22 cellular contexts compared by ENCODE assay signal in genomic region chr14:75689012-75689411, GRCh38. TPM values are rescaled to one million over a fixed set of nuclear protein-coding genes. Genes with fewer than 3 reads are reported as not detected.
A peak's percentile ranks its signal among the peaks of the same experiment; 100 is the strongest.
DNase-seq lines count a peak whose midpoint lies in the region; ATAC-seq, FAIRE-seq and TF ChIP-seq lines count a peak whose summit lies in the region.
"Had no signal": no experiment of that assay in that cellular context is flagged by ENCODE, and none has a peak within 500 bp of the region (broad histone marks: within the 10 kb centered on the region; RNA-seq: fewer than 3 reads in every experiment).

No MANE protein-coding gene starts in this region.

- 63% methylated on average over 2 of the region's 2 CpGs for WGBS in right cardiac atrium

- DNase-seq in AG08396 (ENCODE audit: low spot score) (peak; percentile 28), HFFc6 (peak; percentile 8), endothelial cell of umbilical vein (ENCODE audit: low read depth, low spot score) (no peak), right cardiac atrium (peak in 2 of 3 donors; percentile 51 to 64), mucosa of descending colon (no peak), SW 1271 (lab: John Stamatoyannopoulos, UW) (no peak), COR-L47 (lab: John Stamatoyannopoulos, UW) (no peak)
- DNase-seq: activated CD4-positive, alpha-beta memory T cell treated with anti-CD3 and anti-CD28 coated beads, Interleukin-2, amount 10 ng/mL, durations not matched to agents 7 days and 5 days; activated naive CD4-positive, alpha-beta T cell treated with anti-CD3 and anti-CD28 coated beads, Interleukin-2, amount 50 U/mL, for 16 hours; activated T-cell treated with anti-CD3 and anti-CD28 coated beads, Interleukin-2, amount 50 U/mL, for 24 hours; CD4-positive, alpha-beta memory T cell; dorsolateral prefrontal cortex; NCI-H226; occipital lobe; T-helper 1 cell; WERI-Rb-1 had no signal

- H3K4me2 ChIP-seq in endothelial cell of umbilical vein (ENCODE audit: insufficient read depth, low read length) = no peak overlapping the region
- H3K4me2 ChIP-seq: A549, GM23338 had no signal

- H3K36me3 ChIP-seq in endothelial cell of umbilical vein (ENCODE audit: control insufficient read depth in 2 of 2, extremely low read depth in 1 of 2, insufficient read depth in 2 of 2, low read length in 2 of 2) = peaks cover 6 to 16% of the 10 kb centered on the region in 2 experiments
- H3K36me3 ChIP-seq in mucosa of descending colon (ENCODE audit: low read depth) = no peaks in the 10 kb centered on the region
- H3K36me3 ChIP-seq: breast epithelium had no signal

- no peaks in the 10 kb centered on the region for H3K9me3 ChIP-seq in endothelial cell of umbilical vein (replicated peaks; ENCODE audit: control insufficient read depth, insufficient read depth, low read length)
- no peaks in the 10 kb centered on the region for H3K9me3 ChIP-seq in right cardiac atrium (ENCODE audit: control insufficient read depth, low read length)
- H3K9me3 ChIP-seq in mucosa of descending colon = no peaks in the 10 kb centered on the region
- H3K9me3 ChIP-seq: A549, breast epithelium had no signal

- H3K79me2 ChIP-seq in endothelial cell of umbilical vein (ENCODE audit: control insufficient read depth, insufficient read depth, low read length) = peaks cover 2% of the 10 kb centered on the region

- H3K27ac Mint-ChIP-seq in HFFc6 = 0 out of 2 replicates have a peak overlapping the region, but pooled peaks have one; percentile 5
- H3K27ac Mint-ChIP-seq: activated CD4-positive, alpha-beta memory T cell treated with anti-CD3 and anti-CD28 coated beads, Interleukin-2, amount 10 ng/mL, durations not matched to agents 7 days and 5 days; activated T-cell treated with anti-CD3 and anti-CD28 coated beads, Interleukin-2, amount 50 U/mL, for 24 hours; GM23338 had no signal

- ATAC-seq in right cardiac atrium (peak in 1 of 2 donors; percentile 55), mucosa of descending colon (no peak), HG03457 (IDR thresholded peaks at IDR 0.05; ENCODE audit: unreplicated experiment) (no peak)
- ATAC-seq: A549, esophagus mucosa, GM23338 had no signal

- no TSS peak for BruUV-seq in endothelial cell of umbilical vein (replicated peaks; lab: Mats Ljungman, UMichigan)

- POLR2A ChIA-PET in endothelial cell of umbilical vein (lab: Charles Lee) = no interaction called here

- TF ChIP-seq CTCF in HFFc6 (IDR thresholded peaks at IDR 0.05) = no peak
- no peak for TF ChIP-seq CTCF in endothelial cell of umbilical vein (IDR thresholded peaks at IDR 0.05; ENCODE audit: extremely low read depth in 1 of 2, insufficient read depth in 1 of 2, low read depth in 1 of 2, low read length in 2 of 2)
- no peak for TF ChIP-seq CTCF in mucosa of descending colon (IDR thresholded peaks at IDR 0.05)

- H2AFZ ChIP-seq in endothelial cell of umbilical vein (ENCODE audit: low read depth, low read length) = no peak overlapping the region
- H2AFZ ChIP-seq: GM23338 had no signal

- H3K9ac ChIP-seq in endothelial cell of umbilical vein (replicated peaks; ENCODE audit: extremely low read depth, insufficient read depth, low read length) = no peak overlapping the region

- H3K27ac ChIP-seq in endothelial cell of umbilical vein (ENCODE audit: insufficient read depth, low read depth, low read length) (no peak overlapping the region), right cardiac atrium (ENCODE audit: low read length) (no peak overlapping the region)
- H3K27ac ChIP-seq: A549, breast epithelium, dorsolateral prefrontal cortex, WERI-Rb-1 had no signal

- H3K4me1 Mint-ChIP-seq in HFFc6 (ENCODE audit: low read depth) = peaks cover 10% of the 10 kb centered on the region; the same call in 1 of the 2 replicates
- H3K4me1 Mint-ChIP-seq: activated CD4-positive, alpha-beta memory T cell treated with anti-CD3 and anti-CD28 coated beads, Interleukin-2, amount 10 ng/mL, durations not matched to agents 7 days and 5 days; CD4-positive, alpha-beta memory T cell; GM23338 had no signal

- H3K9me1 ChIP-seq in endothelial cell of umbilical vein (replicated peaks; ENCODE audit: control insufficient read depth, extremely low read depth, insufficient read depth, low read length) = no peaks in the 10 kb centered on the region

- peaks cover 15% of the 10 kb centered on the region; the same call in 1 of the 2 replicates for H3K36me3 Mint-ChIP-seq in HFFc6 (ENCODE audit: low read depth)

- no peak overlapping the region for H3K4me3 Mint-ChIP-seq in HFFc6
- H3K4me3 Mint-ChIP-seq: activated CD4-positive, alpha-beta memory T cell treated with anti-CD3 and anti-CD28 coated beads, Interleukin-2, amount 10 ng/mL, durations not matched to agents 7 days and 5 days; activated T-cell treated with anti-CD3 and anti-CD28 coated beads, Interleukin-2, amount 50 U/mL, for 24 hours; CD4-positive, alpha-beta memory T cell; GM23338 had no signal

- FAIRE-seq in endothelial cell of umbilical vein (lab: Jason Lieb, UNC) = peak; percentile 4
- FAIRE-seq: A549, urothelium cell line had no signal

- intact Hi-C loops in endothelial cell of umbilical vein (cut with micrococcal nuclease) = no loop called here
- intact Hi-C loops in right cardiac atrium (cut with DNase I) = no loop called here
- intact Hi-C loops in mucosa of descending colon (cut with DNase I, micrococcal nuclease) = no loop called here

- no peak overlapping the region for H3K4me3 ChIP-seq in endothelial cell of umbilical vein (replicated peaks in 1 of 3; ENCODE audit: insufficient read depth in 1 of 3, low read depth in 1 of 3, low read length in 3 of 3)
- H3K4me3 ChIP-seq in right cardiac atrium (ENCODE audit: low read length) = no peak overlapping the region
- no peak overlapping the region for H3K4me3 ChIP-seq in mucosa of descending colon
- H3K4me3 ChIP-seq: A549, breast epithelium, dorsolateral prefrontal cortex, GM23338 had no signal

- CTCF ChIA-PET in endothelial cell of umbilical vein (lab: Charles Lee) = interaction anchor here (1.4 to 2.2 kb wide), 2 partner anchors 14 to 20 kb away, joined by 3 to 9 read pairs; no protein-coding TSS in a partner anchor

- TF ChIP-seq POLR2A in endothelial cell of umbilical vein (IDR thresholded peaks at IDR 0.05; ENCODE audit: low read depth, low read length) = no peak

- peaks cover 2% of the 10 kb centered on the region; the same call in 1 of the 2 replicates for H3K27me3 Mint-ChIP-seq in HFFc6 (ENCODE audit: insufficient read depth)
- H3K27me3 Mint-ChIP-seq: activated CD4-positive, alpha-beta memory T cell treated with anti-CD3 and anti-CD28 coated beads, Interleukin-2, amount 10 ng/mL, durations not matched to agents 7 days and 5 days; activated T-cell treated with anti-CD3 and anti-CD28 coated beads, Interleukin-2, amount 50 U/mL, for 24 hours; CD4-positive, alpha-beta memory T cell had no signal

- H3K4me1 ChIP-seq in endothelial cell of umbilical vein (ENCODE audit: control insufficient read depth, extremely low read depth, insufficient read depth, low read length) (peaks cover 12% of the 10 kb centered on the region), right cardiac atrium (ENCODE audit: control insufficient read depth, insufficient read depth, low read length) (no peaks in the 10 kb centered on the region), mucosa of descending colon (ENCODE audit: low read depth) (no peaks in the 10 kb centered on the region)
- H3K4me1 ChIP-seq: A549, breast epithelium had no signal

- no peaks in the 10 kb centered on the region for H3K27me3 ChIP-seq in endothelial cell of umbilical vein (ENCODE audit: control insufficient read depth in 2 of 2, insufficient read depth in 2 of 2, low read length in 2 of 2)
- no peaks in the 10 kb centered on the region for H3K27me3 ChIP-seq in right cardiac atrium (ENCODE audit: control insufficient read depth, insufficient read depth)
- H3K27me3 ChIP-seq: breast epithelium, dorsolateral prefrontal cortex had no signal

- dilution Hi-C loops in endothelial cell of umbilical vein (cut with MboI; ENCODE audit: extremely low pct_ligation_motif_present, low sequenced_read_pairs) = no loop called here

- H3K9me3 Mint-ChIP-seq in HFFc6 = no peaks in the 10 kb centered on the region
- H3K9me3 Mint-ChIP-seq: activated CD4-positive, alpha-beta memory T cell treated with anti-CD3 and anti-CD28 coated beads, Interleukin-2, amount 10 ng/mL, durations not matched to agents 7 days and 5 days; activated T-cell treated with anti-CD3 and anti-CD28 coated beads, Interleukin-2, amount 50 U/mL, for 24 hours had no signal

- no peaks in the 10 kb centered on the region for H4K20me1 ChIP-seq in endothelial cell of umbilical vein (replicated peaks; ENCODE audit: control insufficient read depth, extremely low read depth, insufficient read depth, low read length)

TF ChIP-seq in endothelial cell of umbilical vein, 7 proteins besides CTCF, POLR2A, EP300 and RAD21 (continues in another document):
- no peak for TF ChIP-seq POLR2AphosphoS5 (IDR thresholded peaks at IDR 0.05; ENCODE audit: insufficient read depth, low read depth, low read length)

RNA-seq across cellular contexts. Expression of gene TTLL5, which starts 28.0 kb away (rescaled TPM):
- 10 to 100 TPM; 22.0 to 28.9 (median 25.0) TPM for total RNA-seq in HFFc6 (2021; fragmentation: NEBNext Ultra II Directional; extraction: Animal tissue kit (Norgen Biotek cat#: 25700))
- total RNA-seq in endothelial cell of umbilical vein = 70.0 and 93.6 TPM in 2 replicates
- 29.3 and 33.2 TPM in 2 replicates for polyA plus RNA-seq in endothelial cell of umbilical vein
- polyA plus RNA-seq in endothelial cell of umbilical vein (2011; cell fraction: cytosol; rRNA removed) = 32.4 and 35.9 TPM in 2 replicates
- 60.3 and 67.3 TPM in 2 replicates for polyA plus RNA-seq in endothelial cell of umbilical vein (2011; cell fraction: nucleus; rRNA removed)
- 35.4 and 50.2 TPM in 2 replicates for polyA plus RNA-seq in endothelial cell of umbilical vein (2012)
- polyA minus RNA-seq in endothelial cell of umbilical vein = 114 TPM in 2 replicates
- polyA minus RNA-seq in endothelial cell of umbilical vein (2011; cell fraction: cytosol; rRNA and poly(A)+ RNA removed) = 31.9 TPM
- 152 and 270 TPM in 2 replicates for polyA minus RNA-seq in endothelial cell of umbilical vein (2011; cell fraction: nucleus; rRNA and poly(A)+ RNA removed)
- total RNA-seq in right cardiac atrium = 10 to 100 TPM; 18.3 to 22.2 (median 21.1) TPM
- 8.0 TPM for polyA plus RNA-seq in right cardiac atrium
- 10 to 100 TPM; 30.8 to 51.0 (median 32.8) TPM for total RNA-seq in mucosa of descending colon

RNA-seq across cellular contexts. Expression of gene ERG28, which starts 28.3 kb away (rescaled TPM):
- 10 to 100 TPM; 14.1 to 18.2 (median 15.6) TPM for total RNA-seq in HFFc6 (2021; fragmentation: NEBNext Ultra II Directional; extraction: Animal tissue kit (Norgen Biotek cat#: 25700))
- total RNA-seq in endothelial cell of umbilical vein = 31.4 and 31.9 TPM in 2 replicates
- 46.0 and 49.6 TPM in 2 replicates for polyA plus RNA-seq in endothelial cell of umbilical vein
- 33.7 and 39.4 TPM in 2 replicates for polyA plus RNA-seq in endothelial cell of umbilical vein (2011; cell fraction: cytosol; rRNA removed)
- 9.6 and 9.7 TPM in 2 replicates for polyA plus RNA-seq in endothelial cell of umbilical vein (2011; cell fraction: nucleus; rRNA removed)
- polyA plus RNA-seq in endothelial cell of umbilical vein (2012) = 17.7 and 21.3 TPM in 2 replicates
- 22.1 and 24.0 TPM in 2 replicates for polyA minus RNA-seq in endothelial cell of umbilical vein
- 8.2 TPM for polyA minus RNA-seq in endothelial cell of umbilical vein (2011; cell fraction: cytosol; rRNA and poly(A)+ RNA removed)
- 3.3 and 4.0 TPM in 2 replicates for polyA minus RNA-seq in endothelial cell of umbilical vein (2011; cell fraction: nucleus; rRNA and poly(A)+ RNA removed)
- 10 to 100 TPM in 2 of 4 donors, 1 to 10 TPM in 2; 9.6 to 10.9 (median 10.2) TPM for total RNA-seq in right cardiac atrium
- 15.0 TPM for polyA plus RNA-seq in right cardiac atrium
- total RNA-seq in mucosa of descending colon = 10 to 100 TPM; 13.5 to 23.9 (median 23.7) TPM

Comparison
In these comparisons a context has a peak if more than half of its experiments do, and no peak if none do; other contexts are left out.
1. DNase-seq: peak in AG08396 (single experiment), HFFc6 (single experiment) and right cardiac atrium (2 of 3); none in endothelial cell of umbilical vein (single experiment), mucosa of descending colon (0 of 3), SW 1271 (0 of 2) and COR-L47 (single experiment).